8 cellular contexts compared by ENCODE assay signal in genomic region chr12:120709976-120710804, GRCh38. TPM values are rescaled to one million over a fixed set of nuclear protein-coding genes. Genes with fewer than 3 reads are reported as not detected.
DNase-seq lines count a peak whose midpoint lies in the region; ATAC-seq and TF ChIP-seq lines count a peak whose summit lies in the region.

Gene UNC119B (plus strand): TSS chr12:120710458. CDS start chr12:120710475, 17 bp downstream.

- H3K9me3 ChIP-seq in PC-3 (ENCODE audit: low read length) (no peaks in the 10 kb centered on the region), muscle layer of duodenum (ENCODE audit: control insufficient read depth in 1 of 2, low read length in 2 of 2) (no peaks in the 10 kb centered on the region)

- CTCF ChIA-PET in PC-3 (lab: Charles Lee): no interaction called here

- H3K27ac ChIP-seq in PC-3 (ENCODE audit: low read length) (0 out of 2 replicates have a peak within 1 kb of the TSS, but pooled peaks have one; percentile 9), muscle layer of duodenum (ENCODE audit: low read length) (peak within 1 kb of the TSS; percentile 56)

- no peaks in the 10 kb centered on the region for H3K27me3 Mint-ChIP-seq in activated T-cell treated with anti-CD3 and anti-CD28 coated beads, Interleukin-2, amount 50 U/mL, for 24 hours

- H3K9ac ChIP-seq in PC-3 (ENCODE audit: low read length): peak within 1 kb of the TSS; percentile 92

- H3K9me2 ChIP-seq in PC-3 (replicated peaks; ENCODE audit: low read length): no peaks in the 10 kb centered on the region

- H3F3A ChIP-seq in PC-3 (ENCODE audit: low read length, unreplicated experiment): peaks cover 6% of the 10 kb centered on the region

- H3K4me1 ChIP-seq in PC-3 (ENCODE audit: insufficient read depth, low read length): peaks cover 25% of the 10 kb centered on the region
- peaks cover 8 to 18% of the 10 kb centered on the region in 2 donors for H3K4me1 ChIP-seq in muscle layer of duodenum (ENCODE audit: control insufficient read depth in 1 of 2, insufficient read depth in 2 of 2, low read length in 2 of 2)

- H3K9me3 Mint-ChIP-seq in activated T-cell treated with anti-CD3 and anti-CD28 coated beads, Interleukin-2, amount 50 U/mL, for 24 hours: no peaks in the 10 kb centered on the region

- H3K4me2 ChIP-seq in PC-3 (ENCODE audit: low read length): peak within 1 kb of the TSS; percentile 96

- no TSS peak for BruUV-seq in PC-3 (replicated peaks; lab: Mats Ljungman, UMichigan)

- H2AFZ ChIP-seq in PC-3 (ENCODE audit: low read length): peak within 1 kb of the TSS; percentile 77

- H3K36me3 Mint-ChIP-seq in activated T-cell treated with anti-CD3 and anti-CD28 coated beads, Interleukin-2, amount 50 U/mL, for 24 hours (ENCODE audit: low read depth): peaks cover 31% of the 10 kb centered on the region

- no peak for TF ChIP-seq CTCF in PC-3 (conservative IDR thresholded peaks at IDR 0.05; ENCODE audit: low read depth, low read length)

- in situ Hi-C loops in ACHN (cut with HindIII; ENCODE audit: low pct_ligation_motif_present, low pct_unique_long_range_greater_than_20kb, low sequenced_read_pairs): no loop called here

- ATAC-seq in GM18909 (IDR thresholded peaks at IDR 0.05; ENCODE audit: poor library complexity, unreplicated experiment): peak; percentile 74
- peak; percentile 77 for ATAC-seq in HG03196 (IDR thresholded peaks at IDR 0.05; ENCODE audit: unreplicated experiment)
- peak; percentile 68 for ATAC-seq in PC-3
- ATAC-seq in esophagus mucosa: peak; percentile 77

- H3K4me1 Mint-ChIP-seq in activated T-cell treated with anti-CD3 and anti-CD28 coated beads, Interleukin-2, amount 50 U/mL, for 24 hours (ENCODE audit: low read depth): peaks cover 38% of the 10 kb centered on the region

- H3K4me3 Mint-ChIP-seq in activated T-cell treated with anti-CD3 and anti-CD28 coated beads, Interleukin-2, amount 50 U/mL, for 24 hours: peak within 1 kb of the TSS; percentile 87

- peaks cover 25% of the 10 kb centered on the region for H3K79me2 ChIP-seq in PC-3 (ENCODE audit: low read length)

- POLR2A ChIA-PET in PC-3 (lab: Charles Lee; ENCODE audit: unreplicated experiment): interaction anchor here (0.7 kb wide), 1 partner anchor 129 kb away, joined by 10 read pairs; the partner anchor contains the start of gene POP5

- peaks cover 12% of the 10 kb centered on the region; the same call in 1 of the 2 replicates for H3K36me3 ChIP-seq in PC-3 (ENCODE audit: low read depth, low read length)
- H3K36me3 ChIP-seq in muscle layer of duodenum (ENCODE audit: control insufficient read depth in 1 of 2, insufficient read depth in 2 of 2, low read length in 2 of 2): peaks cover 7 to 18% of the 10 kb centered on the region in 2 donors

- peak; percentile 72 for DNase-seq in ACHN
- DNase-seq in PC-3: peak; percentile 56
- peak; percentile 84 for DNase-seq in activated T-cell treated with anti-CD3 and anti-CD28 coated beads, Interleukin-2, amount 50 U/mL, for 24 hours
- DNase-seq in stimulated activated CD8-positive, alpha-beta memory T cell treated with anti-CD3 and anti-CD28 coated beads, Interleukin-7, amount 100 ng/mL, for 24 hours (ENCODE audit: low read depth): peak; percentile 56

- H4K20me1 ChIP-seq in PC-3 (ENCODE audit: low read length): no peaks in the 10 kb centered on the region

- H3K27ac Mint-ChIP-seq in activated T-cell treated with anti-CD3 and anti-CD28 coated beads, Interleukin-2, amount 50 U/mL, for 24 hours: peak within 1 kb of the TSS; percentile 89

- peak within 1 kb of the TSS; percentile 83 for H3K4me3 ChIP-seq in PC-3 (ENCODE audit: low read length)
- peak within 1 kb of the TSS; percentile 66 to 82 for H3K4me3 ChIP-seq in muscle layer of duodenum (ENCODE audit: low read depth in 1 of 2, low read length in 2 of 2)

- H3K27me3 ChIP-seq in PC-3 (ENCODE audit: low read length) (no peaks in the 10 kb centered on the region), muscle layer of duodenum (ENCODE audit: low read depth, low read length) (no peaks in the 10 kb centered on the region)

- intact Hi-C loops in PC-3 (cut with micrococcal nuclease): loop anchor here (1.0 to 5.0 kb wide), 4 partner anchors 21 to 262 kb away; partner anchors contain the start of gene SPPL3

RNA-seq across cellular contexts. Expression of gene UNC119B, which starts in this region (rescaled TPM):
- 15.9 and 23.8 TPM in 2 replicates for total RNA-seq in PC-3 (2014; rRNA removed)
- 14.7 TPM for total RNA-seq in esophagus mucosa

Comparison
In these comparisons a context has a peak if more than half of its experiments do, and no peak if none do; other contexts are left out.
1. Peak in every context shown above with its lines: DNase-seq, ATAC-seq, H3K4me3 ChIP-seq and H3K27ac ChIP-seq.